Comparison of ENCODE assay signal across 11 cellular contexts in genomic region chr15:101122266-101122665, GRCh38.
DNase-seq lines count a peak whose midpoint lies in the region; ATAC-seq, FAIRE-seq and TF ChIP-seq lines count a peak whose summit lies in the region.
"Had no signal": no experiment of that assay in that cellular context is flagged by ENCODE, and none has a peak within 500 bp of the region (broad histone marks: within the 10 kb centered on the region; RNA-seq: fewer than 3 reads in every experiment).

No MANE protein-coding gene starts in this region.

- TF ChIP-seq EP300 in H1 (IDR thresholded peaks at IDR 0.05; ENCODE audit: borderline replicate concordance in 1 of 2, low read depth in 2 of 2, low read length in 2 of 2): no peak

- no peak overlapping the region for H4K5ac ChIP-seq in H1 (ENCODE audit: insufficient read length, low read depth, low read length)

- peak overlapping the region in 3 of 4 donors; percentile 43 to 49 (median 44) for H3K4me3 Mint-ChIP-seq in IgD-negative memory B cell

- H3K4me1 Mint-ChIP-seq in IgD-negative memory B cell: peaks cover 32 to 41% (median 32%) of the 10 kb centered on the region in 3 donors

- TF ChIP-seq CTCF in H1 (IDR thresholded peaks at IDR 0.05; ENCODE audit: control extremely low read depth in 1 of 3, insufficient read depth in 1 of 3, low read depth in 1 of 3, low read length in 3 of 3): no peak
- no peak for TF ChIP-seq CTCF in neutrophil (IDR thresholded peaks at IDR 0.05)

- FAIRE-seq in H1 (lab: Jason Lieb, UNC): no peak
- FAIRE-seq: bronchial epithelial cell had no signal

- H3K9me3 ChIP-seq in H1 (ENCODE audit: insufficient read depth in 2 of 2, low read depth in 1 of 2, low read length in 1 of 2) (no peaks in the 10 kb centered on the region), neutrophil (no peaks in the 10 kb centered on the region)

- H2BK20ac ChIP-seq in H1 (ENCODE audit: low read length): no peak overlapping the region

- peaks cover 2% of the 10 kb centered on the region for H3K27me3 Mint-ChIP-seq in IgD-negative memory B cell

- no peak overlapping the region for H3K9ac ChIP-seq in H1 (replicated peaks in 1 of 4; ENCODE audit: extremely low read depth in 1 of 4, low read depth in 3 of 4, low read length in 3 of 4)

- no peak overlapping the region for H3K56ac ChIP-seq in H1 (replicated peaks; ENCODE audit: insufficient read length, low read depth, low read length)

- H3K9me3 Mint-ChIP-seq in IgD-negative memory B cell: no peaks in the 10 kb centered on the region

- 0 out of 2 replicates have a peak overlapping the region, but pooled peaks have one; percentile 68 for H3K18ac ChIP-seq in H1 (ENCODE audit: extremely low read depth, low read length)

- H2BK120ac ChIP-seq in H1 (replicated peaks; ENCODE audit: low read depth, low read length): no peak overlapping the region

- no peak overlapping the region for H2AK5ac ChIP-seq in H1 (ENCODE audit: low read depth, low read length)

- H2BK12ac ChIP-seq in H1 (ENCODE audit: low read depth, low read length): no peak overlapping the region

- H3K4ac ChIP-seq in H1 (replicated peaks; ENCODE audit: insufficient read length, low read depth, low read length): no peak overlapping the region

- no peak overlapping the region for H3K23ac ChIP-seq in H1 (ENCODE audit: insufficient read length)

- no peak overlapping the region for H3K14ac ChIP-seq in H1 (ENCODE audit: insufficient read length)

- no peak for ATAC-seq in GM19023 (IDR thresholded peaks at IDR 0.05; ENCODE audit: unreplicated experiment)

- POLR2A ChIA-PET in H1 (lab: Charles Lee; ENCODE audit: partially characterized antibody): interaction anchor here (1.9 kb wide), 1 partner anchor 11 kb away, joined by 4 read pairs; no protein-coding TSS in a partner anchor

- H3K36me3 Mint-ChIP-seq in IgD-negative memory B cell: no peaks in the 10 kb centered on the region

- H2AFZ ChIP-seq in ACC112 (ENCODE audit: low read length, unreplicated experiment): peak overlapping the region; percentile 28
- H2AFZ ChIP-seq in H1 (ENCODE audit: low read length): no peak overlapping the region

- in situ Hi-C loops in KBM-7 (cut with MboI; ENCODE audit: low pct_unique_long_range_greater_than_20kb, low sequenced_read_pairs): no loop called here

- no peaks in the 10 kb centered on the region for H3K23me2 ChIP-seq in H1 (ENCODE audit: low read depth, low read length)

- DNase-seq in H1 (ENCODE audit: low read depth in 1 of 2, low spot score in 2 of 2): no peak
- no peak for DNase-seq in stimulated activated CD4-positive, alpha-beta T cell treated with anti-CD3 and anti-CD28 coated beads, Interleukin-15, amount 100 ng/mL, for 24 hours
- DNase-seq in KBM-7: no peak
- DNase-seq in occipital lobe (lab: John Stamatoyannopoulos, UW): no peak
- DNase-seq: activated CD4-positive, CD25-positive, alpha-beta regulatory T cell; NCI-H2029 had no signal

- no peaks in the 10 kb centered on the region for H4K20me1 ChIP-seq in H1 (replicated peaks in 1 of 2; ENCODE audit: control insufficient read depth in 1 of 2, insufficient read depth in 2 of 2, low read length in 2 of 2)

- H3K79me1 ChIP-seq in H1 (ENCODE audit: low read depth, low read length): no peaks in the 10 kb centered on the region

- WGBS in H1 (ENCODE audit: extremely low coverage in 1 of 2, insufficient coverage in 1 of 2, insufficient read length in 1 of 2, insufficient replicate concordance in 2 of 2, low coverage in 1 of 2, low lambda C conversion rate in 2 of 2, missing lambda C conversion rate in 1 of 2), 2 experiments: 81% methylated on average over 10 of the region's 11 CpGs; no CpG with 5 or more reads in 1 of the 2 experiments

- no peak overlapping the region for H3K4me2 ChIP-seq in H1 (ENCODE audit: insufficient read depth in 1 of 2, low read depth in 2 of 2, low read length in 2 of 2)

- H2BK15ac ChIP-seq in H1 (ENCODE audit: low read length): no peak overlapping the region

- CTCF ChIA-PET in H1 (lab: Charles Lee; ENCODE audit: partially characterized antibody): interaction anchor here (0.8 to 4.0 kb wide), 22 partner anchors 11 to 205 kb away, joined by 3 to 14 read pairs (median 4); partner anchors contain the start of gene CHSY1

- no peak overlapping the region; the same call in 1 of the 2 replicates for H4K8ac ChIP-seq in H1 (ENCODE audit: extremely low read depth, insufficient read depth, low read length)

- H3K27me3 ChIP-seq in ACC112 (ENCODE audit: insufficient read depth, low read length): no peaks in the 10 kb centered on the region
- H3K27me3 ChIP-seq in H1 (replicated peaks in 1 of 4; ENCODE audit: control insufficient read depth in 3 of 4, extremely low read depth in 1 of 4, insufficient read depth in 3 of 4, low read length in 3 of 4): no peaks in the 10 kb centered on the region
- H3K27me3 ChIP-seq in neutrophil: no peaks in the 10 kb centered on the region

- H3K79me2 ChIP-seq in ACC112 (ENCODE audit: control insufficient read depth, insufficient read depth, low read length, unreplicated experiment): no peaks in the 10 kb centered on the region
- H3K79me2 ChIP-seq in H1 (ENCODE audit: control insufficient read depth in 1 of 2, insufficient read depth in 2 of 2, low read length in 2 of 2): no peaks in the 10 kb centered on the region

- peaks cover 63% of the 10 kb centered on the region for H3K4me1 ChIP-seq in ACC112 (ENCODE audit: control insufficient read depth, insufficient read depth, low read length, unreplicated experiment)
- H3K4me1 ChIP-seq in H1 (replicated peaks in 1 of 4; ENCODE audit: control insufficient read depth in 3 of 4, insufficient read depth in 4 of 4, low read length in 3 of 4): peaks cover 0 to 18% (median 12%) of the 10 kb centered on the region in 4 experiments; a peak in 5 of 7 replicates
- peaks cover 51 to 53% of the 10 kb centered on the region in 2 experiments for H3K4me1 ChIP-seq in neutrophil (ENCODE audit: control insufficient read depth in 1 of 2, insufficient read depth in 1 of 2, low read depth in 1 of 2, low read length in 1 of 2)

- no peak overlapping the region for H3K27ac Mint-ChIP-seq in IgD-negative memory B cell

- H3K36me3 ChIP-seq in ACC112 (ENCODE audit: insufficient read depth, low read length): no peaks in the 10 kb centered on the region
- H3K36me3 ChIP-seq in H1 (ENCODE audit: control insufficient read depth in 2 of 4, insufficient read depth in 4 of 4, low read length in 3 of 4): no peaks in the 10 kb centered on the region
- no peaks in the 10 kb centered on the region for H3K36me3 ChIP-seq in neutrophil

- TF ChIP-seq POLR2A in H1 (IDR thresholded peaks at IDR 0.05; ENCODE audit: control extremely low read depth in 1 of 2, low read depth in 2 of 2, low read length in 2 of 2): no peak

- TF ChIP-seq RAD21 in H1 (IDR thresholded peaks at IDR 0.05 in 1 of 2, conservative IDR thresholded peaks at IDR 0.05 in 1 of 2; ENCODE audit: low read depth in 2 of 2, low read length in 2 of 2): no peak

- H2BK5ac ChIP-seq in H1 (ENCODE audit: low read depth, low read length): no peak overlapping the region

- peak overlapping the region; percentile 16 for H4K91ac ChIP-seq in H1 (replicated peaks; ENCODE audit: insufficient read length, low read length)

- peak overlapping the region; percentile 64 for H3K4me3 ChIP-seq in ACC112 (ENCODE audit: low read depth, low read length)
- H3K4me3 ChIP-seq in H1 (ENCODE audit: extremely low read depth in 1 of 4, insufficient read depth in 2 of 4, low read depth in 3 of 4, low read length in 4 of 4): no peak overlapping the region
- H3K4me3 ChIP-seq in neutrophil (ENCODE audit: low read depth in 1 of 2, low read length in 1 of 2): peak overlapping the region; percentile 47 to 67

- peak overlapping the region; percentile 99 for H3K27ac ChIP-seq in ACC112 (ENCODE audit: low read depth, low read length)
- H3K27ac ChIP-seq in H1 (ENCODE audit: low read depth, low read length): no peak overlapping the region
- H3K27ac ChIP-seq in neutrophil: peak overlapping the region; percentile 54

TF ChIP-seq in H1, 55 proteins besides CTCF, POLR2A, EP300 and RAD21:
- TF ChIP-seq JUN (IDR thresholded peaks at IDR 0.05; ENCODE audit: low read depth, low read length) (no peak), BRCA1 (IDR thresholded peaks at IDR 0.05; ENCODE audit: low read depth, low read length) (no peak), CBX5 (IDR thresholded peaks at IDR 0.05; ENCODE audit: low read depth, low read length) (no peak), CEBPB (IDR thresholded peaks at IDR 0.05; ENCODE audit: low read depth, low read length) (no peak), BACH1 (IDR thresholded peaks at IDR 0.05; ENCODE audit: low read length) (no peak), SIRT6 (IDR thresholded peaks at IDR 0.05; ENCODE audit: low read length) (no peak), TAF7 (optimal IDR thresholded peaks at IDR 0.05; ENCODE audit: borderline replicate concordance, low read depth, low read length) (no peak), KDM4A (IDR thresholded peaks at IDR 0.05; ENCODE audit: low read depth, low read length, severe bottlenecking) (no peak), CHD1 (IDR thresholded peaks at IDR 0.05; ENCODE audit: low read depth, low read length) (no peak), NRF1 (IDR thresholded peaks at IDR 0.05; ENCODE audit: low read depth, low read length) (no peak), GABPA (IDR thresholded peaks at IDR 0.05; ENCODE audit: borderline replicate concordance, insufficient read depth, low read length) (no peak), RXRA (IDR thresholded peaks at IDR 0.05; ENCODE audit: insufficient read depth, low read depth, low read length) (no peak), NANOG (IDR thresholded peaks at IDR 0.05; ENCODE audit: insufficient read depth, low read depth, low read length, poor library complexity, severe bottlenecking) (no peak), CREB1 (IDR thresholded peaks at IDR 0.05) (no peak), ZNF274 (IDR thresholded peaks at IDR 0.05; ENCODE audit: borderline replicate concordance, extremely low read depth, low read length) (no peak)

Comparison
In these comparisons a context has a peak if more than half of its experiments do, and no peak if none do; other contexts are left out.
1. H3K4me3 ChIP-seq: peak in ACC112 (single experiment) and neutrophil (2 of 2); none in H1 (0 of 4).